ENCODE assay signal across 8 cellular contexts in the genomic region with DNA sequence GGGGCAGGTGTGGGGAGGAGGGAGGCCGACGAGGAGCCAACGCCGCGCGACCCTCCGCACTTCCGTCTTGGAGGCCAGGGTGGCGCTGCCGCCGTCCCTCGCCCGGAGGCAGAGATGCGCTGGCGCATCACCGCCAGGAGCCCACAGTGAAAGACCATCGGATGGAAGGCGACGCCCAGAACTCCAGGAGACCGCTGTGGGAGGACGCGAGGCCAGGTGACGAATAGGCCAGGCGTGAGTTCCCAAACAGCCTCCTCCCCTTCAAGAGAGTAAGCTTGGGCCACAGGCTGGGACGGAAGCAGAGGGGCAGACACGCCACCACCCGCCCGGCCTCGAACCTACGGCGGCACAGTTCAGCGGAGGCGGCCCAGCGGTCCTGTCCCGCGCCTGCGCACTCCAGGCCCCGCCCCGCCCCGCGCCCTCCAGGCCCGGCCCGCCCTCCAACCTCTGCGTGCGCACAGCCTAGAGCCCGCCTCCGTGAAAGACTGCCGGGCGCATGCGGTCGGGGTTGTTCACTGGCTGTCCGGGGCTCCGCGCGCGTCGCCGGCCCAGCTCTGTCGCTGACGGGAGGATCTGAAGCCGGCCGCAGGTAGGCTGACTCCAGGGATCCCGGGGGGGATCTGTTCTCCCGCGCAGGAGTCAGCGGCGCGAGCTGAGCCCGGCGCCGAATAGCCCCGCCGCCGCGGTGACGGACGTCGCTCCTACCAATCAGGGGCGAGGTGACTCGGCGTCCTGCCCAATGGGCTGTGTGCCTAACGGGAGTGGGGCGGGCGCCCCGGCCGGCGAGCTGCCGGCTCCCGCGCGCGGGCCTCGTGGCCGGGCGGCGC. TPM values are rescaled to one million over a fixed set of nuclear protein-coding genes. Genes with fewer than 3 reads are reported as not detected.
DNase-seq lines count a peak whose midpoint lies in the region; TF ChIP-seq lines count a peak whose summit lies in the region.

A gene with protein sequence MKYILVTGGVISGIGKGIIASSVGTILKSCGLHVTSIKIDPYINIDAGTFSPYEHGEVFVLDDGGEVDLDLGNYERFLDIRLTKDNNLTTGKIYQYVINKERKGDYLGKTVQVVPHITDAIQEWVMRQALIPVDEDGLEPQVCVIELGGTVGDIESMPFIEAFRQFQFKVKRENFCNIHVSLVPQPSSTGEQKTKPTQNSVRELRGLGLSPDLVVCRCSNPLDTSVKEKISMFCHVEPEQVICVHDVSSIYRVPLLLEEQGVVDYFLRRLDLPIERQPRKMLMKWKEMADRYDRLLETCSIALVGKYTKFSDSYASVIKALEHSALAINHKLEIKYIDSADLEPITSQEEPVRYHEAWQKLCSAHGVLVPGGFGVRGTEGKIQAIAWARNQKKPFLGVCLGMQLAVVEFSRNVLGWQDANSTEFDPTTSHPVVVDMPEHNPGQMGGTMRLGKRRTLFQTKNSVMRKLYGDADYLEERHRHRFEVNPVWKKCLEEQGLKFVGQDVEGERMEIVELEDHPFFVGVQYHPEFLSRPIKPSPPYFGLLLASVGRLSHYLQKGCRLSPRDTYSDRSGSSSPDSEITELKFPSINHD (plus strand): TSS at position 456 of the 827 bp plus-strand sequence. CDS start 3,595 bp downstream, outside the sequence.

- peak; percentile 21 for TF ChIP-seq CTCF in HFF-Myc (IDR thresholded peaks at IDR 0.05; ENCODE audit: low read depth, low read length, missing control alignments)

- peak within 1 kb of the TSS in 4 of 5 donors; percentile 33 to 92 (median 82) for H3K9ac ChIP-seq in subcutaneous abdominal adipose tissue (ENCODE audit: low read length in 5 of 5)

- H3K36me3 ChIP-seq in SJSA1 (peaks cover 45% of the 10 kb centered on the region), neuron (ENCODE audit: insufficient read depth, low read length) (peaks cover 20% of the 10 kb centered on the region), subcutaneous abdominal adipose tissue (ENCODE audit: control insufficient read depth in 5 of 5, insufficient read depth in 5 of 5, low read length in 5 of 5) (peaks cover 0 to 2% (median 0%) of the 10 kb centered on the region in 5 donors)

- peak within 1 kb of the TSS; percentile 98 for H3K4me3 ChIP-seq in GM08714 (ENCODE audit: low read length)
- H3K4me3 ChIP-seq in HFF-Myc (replicated peaks; ENCODE audit: low read depth, low read length) = peak within 1 kb of the TSS; percentile 80
- H3K4me3 ChIP-seq in SJSA1 = peak within 1 kb of the TSS; percentile 79
- H3K4me3 ChIP-seq in neuron (ENCODE audit: low read length) = peak within 1 kb of the TSS; percentile 88
- H3K4me3 ChIP-seq in subcutaneous abdominal adipose tissue (ENCODE audit: low read depth in 1 of 5, low read length in 5 of 5) = peak within 1 kb of the TSS; percentile 73 to 86 (median 80)

- H3K4me1 ChIP-seq in SJSA1 (replicated peaks) (peaks cover 66% of the 10 kb centered on the region), neuron (ENCODE audit: insufficient read depth, low read length) (peaks cover 15% of the 10 kb centered on the region), subcutaneous abdominal adipose tissue (ENCODE audit: control insufficient read depth in 5 of 5, insufficient read depth in 5 of 5, low read length in 5 of 5) (peaks cover 2 to 29% (median 23%) of the 10 kb centered on the region in 5 donors)

- H2AFZ ChIP-seq in neuron (ENCODE audit: low read depth, low read length) = peak within 1 kb of the TSS; percentile 60

- H3K27ac ChIP-seq in SJSA1 = peak within 1 kb of the TSS; percentile 89
- peak within 1 kb of the TSS; percentile 82 for H3K27ac ChIP-seq in subcutaneous abdominal adipose tissue (ENCODE audit: low read depth, low read length)

- H3K9me3 ChIP-seq in SJSA1 (replicated peaks) = 0 out of 2 replicates have a peak, but pooled peaks cover 3% of the 10 kb centered on the region
- no peaks in the 10 kb centered on the region for H3K9me3 ChIP-seq in neuron (ENCODE audit: low read length)
- no peaks in the 10 kb centered on the region for H3K9me3 ChIP-seq in subcutaneous abdominal adipose tissue (ENCODE audit: control insufficient read depth in 5 of 5, low read length in 5 of 5)

- DNase-seq in HFF-Myc (ENCODE audit: extremely low read depth, low read depth) (peak; percentile 67), MV-4-11 (lab: John Stamatoyannopoulos, UW) (peak; percentile 88), SJSA1 (ENCODE audit: low read depth in 1 of 2, low spot score in 2 of 2) (peak; percentile 95 to 97), foreskin melanocyte (peak; percentile 87)
- DNase-seq in activated naive CD4-positive, alpha-beta T cell (lab: John Stamatoyannopoulos, UW) = peak; percentile 91 to 97 (median 94)

- H3K27me3 ChIP-seq in SJSA1 (replicated peaks) = no peaks in the 10 kb centered on the region
- no peaks in the 10 kb centered on the region for H3K27me3 ChIP-seq in neuron (ENCODE audit: insufficient read depth, low read length)
- H3K27me3 ChIP-seq in subcutaneous abdominal adipose tissue (ENCODE audit: control insufficient read depth in 5 of 5, insufficient read depth in 4 of 5, low read length in 5 of 5) = no peaks in the 10 kb centered on the region

RNA-seq across cellular contexts. Expression of the gene that starts here (rescaled TPM):
- 62.2 and 77.9 TPM in 2 replicates for total RNA-seq in SJSA1 (2014; rRNA removed; shearing (Covaris generic))

Comparison
In these comparisons a context has a peak if more than half of its experiments do, and no peak if none do; other contexts are left out.
1. Peak in every context shown above with its lines: DNase-seq, H3K4me3 ChIP-seq and H3K27ac ChIP-seq.